Comparison of ENCODE assay signal across 16 cellular contexts in genomic region chr12:109389146-109389545, GRCh38. TPM values are rescaled to one million over a fixed set of nuclear protein-coding genes. Genes with fewer than 3 reads are reported as not detected.
DNase-seq lines count a peak whose midpoint lies in the region; ATAC-seq, FAIRE-seq and TF ChIP-seq lines count a peak whose summit lies in the region.
"Had no signal": no experiment of that assay in that cellular context is flagged by ENCODE, and none has a peak within 500 bp of the region (broad histone marks: within the 10 kb centered on the region; RNA-seq: fewer than 3 reads in every experiment).

No MANE protein-coding gene starts in this region.

- POLR2A ChIA-PET in A673 (lab: Charles Lee; ENCODE audit: low non-redundant PET): no interaction called here
- POLR2A ChIA-PET in GM12878 (lab: Charles Lee): no interaction called here

- no peak overlapping the region for H3K27ac ChIP-seq in A673 (ENCODE audit: low read depth, low read length, poor library complexity, severe bottlenecking)
- H3K27ac ChIP-seq in GM12878 (ENCODE audit: control insufficient read depth, insufficient read depth): no peak overlapping the region

- no peak overlapping the region for H2AFZ ChIP-seq in GM12878 (ENCODE audit: control insufficient read depth, low read depth, low read length)

- BruUV-seq in A673 (replicated peaks; lab: Mats Ljungman, UMichigan) (no TSS peak), GM12878 (replicated peaks; lab: Mats Ljungman, UMichigan) (no TSS peak)

- CTCF ChIA-PET in A673 (lab: Charles Lee) (interaction anchor here (0.6 to 0.9 kb wide), 2 partner anchors 127 to 277 kb away, joined by 3 read pairs; no protein-coding TSS in a partner anchor), GM12878 (lab: Yijun Ruan, JAX) (interaction anchor here (0.9 to 6.2 kb wide), 6 partner anchors 9 to 388 kb away, joined by 4 to 44 read pairs (median 6); no protein-coding TSS in a partner anchor)

- TF ChIP-seq CTCF in A673 (conservative IDR thresholded peaks at IDR 0.05; ENCODE audit: low read depth, low read length) (no peak), GM12878 (IDR thresholded peaks at IDR 0.05 in 2 of 3, conservative IDR thresholded peaks at IDR 0.05 in 1 of 3; ENCODE audit: control insufficient read depth in 2 of 3, extremely low read depth in 1 of 3, insufficient read depth in 1 of 3, low read depth in 3 of 3, low read length in 3 of 3) (no peak)

- no peaks in the 10 kb centered on the region for H3K9me3 ChIP-seq in A673 (ENCODE audit: low read depth, low read length, poor library complexity, severe bottlenecking)
- no peaks in the 10 kb centered on the region; the same call in 2 of the 3 replicates for H3K9me3 ChIP-seq in GM12878 (replicated peaks; ENCODE audit: control insufficient read depth, insufficient read depth, low read length)

- 28% methylated on average over 4 of the region's 4 CpGs for WGBS in GM12878 (ENCODE audit: insufficient coverage, insufficient replicate concordance, low lambda C conversion rate, missing lambda C conversion rate)

- no peak for TF ChIP-seq POLR2A in GM12878 (IDR thresholded peaks at IDR 0.05; ENCODE audit: low read depth, low read length)

- no peak for FAIRE-seq in GM12878 (lab: Jason Lieb, UNC)
- FAIRE-seq: astrocyte, small intestine had no signal

- TF ChIP-seq RAD21 in GM12878 (IDR thresholded peaks at IDR 0.05; ENCODE audit: insufficient read depth, low read depth, low read length): no peak

- H3K36me3 ChIP-seq in A673 (ENCODE audit: insufficient read depth, low read length, poor library complexity, severe bottlenecking) (no peaks in the 10 kb centered on the region), GM12878 (ENCODE audit: control insufficient read depth in 2 of 2, insufficient read depth in 2 of 2, low read length in 1 of 2) (no peaks in the 10 kb centered on the region)

- H3K79me2 ChIP-seq in GM12878 (ENCODE audit: control insufficient read depth, insufficient read depth, low read length): no peaks in the 10 kb centered on the region

- H3K9ac ChIP-seq in GM12878 (ENCODE audit: control insufficient read depth, insufficient read depth, low read length): no peak overlapping the region

- no peak for TF ChIP-seq EP300 in GM12878 (IDR thresholded peaks at IDR 0.05; ENCODE audit: borderline replicate concordance in 1 of 2, control insufficient read depth in 1 of 2, low read depth in 2 of 2, low read length in 2 of 2)

- H3K4me2 ChIP-seq in GM12878 (ENCODE audit: control insufficient read depth, insufficient read depth): no peak overlapping the region

- H3K4me3 ChIP-seq in A673 (ENCODE audit: low read depth, low read length, poor library complexity, severe bottlenecking) (no peak overlapping the region), GM12878 (no peak overlapping the region)

- H3K4me1 ChIP-seq in A673 (ENCODE audit: insufficient read depth, low read length, poor library complexity, severe bottlenecking): no peaks in the 10 kb centered on the region
- H3K4me1 ChIP-seq in GM12878 (ENCODE audit: control insufficient read depth, insufficient read depth, low read length): no peaks in the 10 kb centered on the region

- in situ Hi-C loops in GM12878 (cut with MboI): loop anchor here (5.0 kb wide), 1 partner anchor 122 kb away; no protein-coding TSS in a partner anchor

- RAD21 ChIA-PET in GM12878 (lab: Charles Lee; ENCODE audit: unreplicated experiment): no interaction called here

- SMC1A ChIA-PET in GM12878 (lab: Charles Lee; ENCODE audit: uncharacterized antibody, unreplicated experiment): interaction anchor here (0.6 to 2.1 kb wide), 4 partner anchors 8 to 125 kb away, joined by 3 to 8 read pairs (median 4); no protein-coding TSS in a partner anchor

- intact Hi-C loops in A673 (cut with micrococcal nuclease; ENCODE audit: unreplicated experiment) (no loop called here), GM12878 (cut with micrococcal nuclease; ENCODE audit: unreplicated experiment) (loop anchor here (10.0 kb wide), 1 partner anchor 254 kb away; no protein-coding TSS in a partner anchor)

- ATAC-seq in GM12878: peak; percentile 52
- no peak for ATAC-seq in GM18502 (IDR thresholded peaks at IDR 0.05; ENCODE audit: poor library complexity, unreplicated experiment)
- no peak for ATAC-seq in GM21360 (IDR thresholded peaks at IDR 0.05; ENCODE audit: unreplicated experiment)

- peaks cover 5% of the 10 kb centered on the region for H3K27me3 ChIP-seq in A673 (replicated peaks; ENCODE audit: insufficient read depth, low read depth, low read length, poor library complexity)
- no peaks in the 10 kb centered on the region for H3K27me3 ChIP-seq in GM12878 (replicated peaks in 1 of 2; ENCODE audit: control insufficient read depth in 2 of 2, insufficient read depth in 2 of 2, low read length in 1 of 2)

- DNase-seq in A673 (ENCODE audit: low spot score) (peak; percentile 54), EH (ENCODE audit: low read depth) (peak; percentile 2), NCI-H524 treated with DMSO at 0.1 percent for 48 hours (lab: John Stamatoyannopoulos, UW) (peak; percentile 66), GM12878 (ENCODE audit: low read depth, low spot score) (no peak), foreskin melanocyte (no peak), globus pallidus (ENCODE audit: low spot score) (no peak)
- DNase-seq: activated T-cell treated with anti-CD3 and anti-CD28 coated beads for 4 hours, NCI-H226, SHP77, small intestine had no signal

- no peaks in the 10 kb centered on the region for H4K20me1 ChIP-seq in GM12878 (ENCODE audit: control insufficient read depth, insufficient read depth)

TF ChIP-seq in GM12878, 131 proteins besides CTCF, POLR2A, EP300 and RAD21:
- no peak for TF ChIP-seq TCF3 (IDR thresholded peaks at IDR 0.05; ENCODE audit: borderline replicate concordance, insufficient read depth, low read depth, low read length)
- TF ChIP-seq MYB (IDR thresholded peaks at IDR 0.05; ENCODE audit: borderline replicate concordance, low read depth, low read length): no peak
- no peak for TF ChIP-seq ZNF207 (IDR thresholded peaks at IDR 0.05; ENCODE audit: borderline replicate concordance)
- no peak for TF ChIP-seq CHD4 (IDR thresholded peaks at IDR 0.05)
- TF ChIP-seq RELA (IDR thresholded peaks at IDR 0.05; ENCODE audit: borderline replicate concordance, partially characterized antibody): no peak
- no peak for TF ChIP-seq ZNF687 (IDR thresholded peaks at IDR 0.05)
- no peak for TF ChIP-seq STAT1 (conservative IDR thresholded peaks at IDR 0.05)
- no peak for TF ChIP-seq RAD51 (IDR thresholded peaks at IDR 0.05)
- TF ChIP-seq MYC (IDR thresholded peaks at IDR 0.05; ENCODE audit: insufficient read depth, insufficient read length, insufficient replicate concordance, low read length, severe bottlenecking): no peak
- TF ChIP-seq NR2C1 (IDR thresholded peaks at IDR 0.05): no peak

RNA-seq across cellular contexts. Expression of gene MYO1H, which starts 41.4 kb away (rescaled TPM):
- total RNA-seq in A673 (2021): not detected in 2 replicates
- total RNA-seq in GM12878 (2013; cell fraction: nucleolus; rRNA removed): not detected in 2 replicates
- total RNA-seq in GM12878 (2014; rRNA removed): not detected in 2 replicates
- total RNA-seq in GM12878 (2014; rRNA removed; fragmentation: Illumina TruSeq; extraction: Trizol): not detected in 2 replicates
- not detected in 2 replicates for total RNA-seq in GM12878 (2021)
- polyA plus RNA-seq in GM12878 (2011; ENCODE audit: low read depth): not detected
- polyA plus RNA-seq in GM12878 (2011; rRNA removed): not detected in 2 replicates
- not detected in 2 replicates for polyA plus RNA-seq in GM12878 (2011; cell fraction: cytosol; rRNA removed)
- polyA plus RNA-seq in GM12878 (2011; cell fraction: nucleus; rRNA removed): not detected in 2 replicates
- 0.04 TPM in 1 of 2 replicates, not detected in the other for polyA plus RNA-seq in GM12878 (2012)
- not detected in 2 replicates for polyA plus RNA-seq in GM12878 (2014; fragmentation: Illumina TruSeq; extraction: Trizol)
- polyA plus RNA-seq in GM12878 (2014; fragmentation: Nextera tagmentation; extraction: Ambion mirVana): under 1 TPM in 1 of 2 experiments, not detected in 1; 0.05 TPM
- 0.03 TPM in 1 of 2 replicates, not detected in the other for polyA plus RNA-seq in GM12878 (2014; rRNA removed)
- polyA plus RNA-seq in GM12878 (2016; fragmentation: Nextera tagmentation; extraction: Ambion mirVana): not detected
- polyA minus RNA-seq in GM12878 (2011; rRNA and poly(A)+ RNA removed): not detected in 2 replicates
- not detected in 2 replicates for polyA minus RNA-seq in GM12878 (2011; cell fraction: cytosol; rRNA and poly(A)+ RNA removed)
- polyA minus RNA-seq in GM12878 (2011; cell fraction: nucleus; rRNA and poly(A)+ RNA removed): not detected in 2 replicates
- total RNA-seq: astrocyte; CD4-positive, CD25-positive, alpha-beta regulatory T cell; dermis microvascular lymphatic vessel endothelial cell; osteoblast had no signal
- polyA plus RNA-seq: small intestine had no signal

Comparison
In these comparisons a context has a peak if more than half of its experiments do, and no peak if none do; other contexts are left out.
1. DNase-seq: peak in A673 (single experiment), EH (single experiment) and NCI-H524 treated with DMSO at 0.1 percent for 48 hours (single experiment); none in GM12878 (single experiment), foreskin melanocyte (single experiment) and globus pallidus (single experiment).